20 cellular contexts compared by ENCODE assay signal in genomic region chr11:17259931-17260499, GRCh38. TPM values are rescaled to one million over a fixed set of nuclear protein-coding genes. Genes with fewer than 3 reads are reported as not detected.
A peak's percentile ranks its signal among the peaks of the same experiment; 100 is the strongest.
DNase-seq lines count a peak whose midpoint lies in the region; ATAC-seq, FAIRE-seq and TF ChIP-seq lines count a peak whose summit lies in the region.
"Had no signal": no experiment of that assay in that cellular context is flagged by ENCODE, and none has a peak within 500 bp of the region (broad histone marks: within the 10 kb centered on the region; RNA-seq: fewer than 3 reads in every experiment).

No MANE protein-coding gene starts in this region.

- CTCF ChIA-PET in HepG2 (lab: Yijun Ruan, JAX; ENCODE audit: low intra/inter-chr PET ratio, low total read pairs) (no interaction called here), K562 (lab: Yijun Ruan, JAX; ENCODE audit: low intra/inter-chr PET ratio) (no interaction called here)

- intact Hi-C loops in HepG2 (cut with micrococcal nuclease; ENCODE audit: unreplicated experiment) (no loop called here), right lobe of liver (cut with DNase I) (no loop called here), K562 (cut with micrococcal nuclease) (no loop called here), heart right ventricle (cut with DNase I) (no loop called here)

- no peak for DNase-seq in HepG2 (ENCODE audit: low spot score)
- DNase-seq in right lobe of liver = no peak
- DNase-seq in K562 (ENCODE audit: extremely low read depth in 1 of 4, low spot score in 3 of 4) = peak; percentile 30 to 55 (median 42)
- peak; percentile 49 for DNase-seq in fibroblast of pulmonary artery (ENCODE audit: low read depth)
- DNase-seq in heart right ventricle = no peak
- DNase-seq in NCI-H146 (lab: John Stamatoyannopoulos, UW) = no peak
- DNase-seq: C1 segment of cervical spinal cord, DND-41, MV-4-11, NCI-H1417, NCI-H2029, NCI-H2171, NCI-H774 had no signal

- BruUV-seq in HepG2 (replicated peaks; lab: Mats Ljungman, UMichigan) = no TSS peak
- BruUV-seq in K562 (replicated peaks; lab: Mats Ljungman, UMichigan) = no TSS peak

- no peak for TF ChIP-seq RAD21 in HepG2 (CRISPR knock-in tag; IDR thresholded peaks at IDR 0.05)
- no peak for TF ChIP-seq RAD21 in K562 (CRISPR knock-in tag; conservative IDR thresholded peaks at IDR 0.05 in 1 of 2, IDR thresholded peaks at IDR 0.05 in 1 of 2)

- TF ChIP-seq EP300 in HepG2 (IDR thresholded peaks at IDR 0.05; ENCODE audit: low read depth in 2 of 2, low read length in 2 of 2) (no peak), HepG2 (CRISPR knock-in tag; IDR thresholded peaks at IDR 0.05; ENCODE audit: borderline replicate concordance) (no peak), K562 (IDR thresholded peaks at IDR 0.05; ENCODE audit: low read length) (no peak)

- ATAC-seq in HepG2 (no peak), right lobe of liver (no peak), K562 (peak; percentile 43), HG03354 (IDR thresholded peaks at IDR 0.05; ENCODE audit: poor library complexity, severe bottlenecking, unreplicated experiment) (no peak), GM18873 (IDR thresholded peaks at IDR 0.05; ENCODE audit: low FRiP score, unreplicated experiment) (no peak), heart right ventricle (no peak)
- ATAC-seq: GM12878 had no signal

- H3K4me3 ChIP-seq in HepG2 (replicated peaks in 1 of 3; ENCODE audit: insufficient read depth in 1 of 3, low read depth in 2 of 3, low read length in 3 of 3) = no peak overlapping the region
- no peak overlapping the region for H3K4me3 ChIP-seq in right lobe of liver
- no peak overlapping the region for H3K4me3 ChIP-seq in K562
- no peak overlapping the region for H3K4me3 ChIP-seq in fibroblast of pulmonary artery (replicated peaks; ENCODE audit: low read depth, low read length)
- no peak overlapping the region for H3K4me3 ChIP-seq in heart right ventricle
- H3K4me3 ChIP-seq: GM12878 had no signal

- no peak overlapping the region for H3K9ac ChIP-seq in HepG2 (ENCODE audit: insufficient read depth, low read depth, low read length)
- H3K9ac ChIP-seq in K562 (ENCODE audit: insufficient read depth in 1 of 2, low read depth in 2 of 2, low read length in 2 of 2) = no peak overlapping the region

- no peaks in the 10 kb centered on the region; a peak in 1 of 5 replicates for H3K27me3 ChIP-seq in HepG2 (ENCODE audit: control insufficient read depth in 1 of 2, insufficient read depth in 2 of 2, low read length in 2 of 2)
- H3K27me3 ChIP-seq in right lobe of liver = no peaks in the 10 kb centered on the region
- H3K27me3 ChIP-seq in K562 (ENCODE audit: control insufficient read depth in 2 of 2, insufficient read depth in 2 of 2, low read length in 2 of 2) = no peaks in the 10 kb centered on the region
- no peaks in the 10 kb centered on the region for H3K27me3 ChIP-seq in heart right ventricle

- H3K36me3 ChIP-seq in HepG2 (replicated peaks in 1 of 2; ENCODE audit: control insufficient read depth in 1 of 2, insufficient read depth in 2 of 2, low read length in 2 of 2) (no peaks in the 10 kb centered on the region), right lobe of liver (no peaks in the 10 kb centered on the region), K562 (ENCODE audit: control insufficient read depth, insufficient read depth, low read length) (no peaks in the 10 kb centered on the region), heart right ventricle (no peaks in the 10 kb centered on the region)

- H3K9me3 ChIP-seq in HepG2 (ENCODE audit: low read length) = no peaks in the 10 kb centered on the region
- no peaks in the 10 kb centered on the region for H3K9me3 ChIP-seq in right lobe of liver
- no peaks in the 10 kb centered on the region for H3K9me3 ChIP-seq in K562 (replicated peaks; ENCODE audit: control insufficient read depth, insufficient read depth, low read depth, low read length)
- H3K9me3 ChIP-seq in heart right ventricle = no peaks in the 10 kb centered on the region

- TF ChIP-seq POLR2A in HepG2 (IDR thresholded peaks at IDR 0.05; ENCODE audit: insufficient read depth in 1 of 2, low read depth in 2 of 2, low read length in 2 of 2) (no peak), right lobe of liver (IDR thresholded peaks at IDR 0.05) (no peak), K562 (conservative IDR thresholded peaks at IDR 0.05) (no peak)

- H4K20me1 ChIP-seq in HepG2 (ENCODE audit: insufficient read depth, low read length) (no peaks in the 10 kb centered on the region), K562 (replicated peaks; ENCODE audit: control insufficient read depth, insufficient read depth, low read length) (no peaks in the 10 kb centered on the region)

- TF ChIP-seq CTCF in HepG2 (CRISPR knock-in tag; IDR thresholded peaks at IDR 0.05) (no peak), right lobe of liver (IDR thresholded peaks at IDR 0.05) (no peak), K562 (IDR thresholded peaks at IDR 0.05 in 2 of 3, conservative IDR thresholded peaks at IDR 0.05 in 1 of 3; ENCODE audit: insufficient read depth in 2 of 3, low read depth in 1 of 3, low read length in 3 of 3) (no peak), fibroblast of pulmonary artery (IDR thresholded peaks at IDR 0.05; ENCODE audit: low read length, missing control alignments) (no peak), heart right ventricle (IDR thresholded peaks at IDR 0.05) (no peak)

- H3K27ac ChIP-seq in HepG2 (ENCODE audit: extremely low read length, insufficient read depth, low read length) (no peak overlapping the region), right lobe of liver (no peak overlapping the region), K562 (ENCODE audit: extremely low read depth, low read depth, low read length) (no peak overlapping the region), heart right ventricle (no peak overlapping the region)
- H3K27ac ChIP-seq: HL-60 had no signal

- H3K4me1 ChIP-seq in HepG2 (ENCODE audit: insufficient read depth, low read length) (peaks cover 23% of the 10 kb centered on the region), right lobe of liver (no peaks in the 10 kb centered on the region), K562 (replicated peaks in 1 of 2; ENCODE audit: control insufficient read depth in 2 of 2, insufficient read depth in 2 of 2, low read length in 2 of 2) (peaks cover 8 to 16% of the 10 kb centered on the region in 2 experiments), heart right ventricle (no peaks in the 10 kb centered on the region)

- H2AFZ ChIP-seq in HepG2 (ENCODE audit: low read length) = no peak overlapping the region
- peak overlapping the region; percentile 49 for H2AFZ ChIP-seq in K562 (ENCODE audit: low read depth, low read length)

- POLR2A ChIA-PET in HepG2 (lab: Yijun Ruan, JAX) = no interaction called here
- POLR2A ChIA-PET in K562 (lab: Yijun Ruan, JAX) = interaction anchor here (0.9 kb wide), 1 partner anchor 15 kb away, joined by 3 read pairs; no protein-coding TSS in a partner anchor

- no peaks in the 10 kb centered on the region for H3K79me2 ChIP-seq in HepG2 (ENCODE audit: insufficient read depth, low read length)
- no peaks in the 10 kb centered on the region for H3K79me2 ChIP-seq in K562 (ENCODE audit: control insufficient read depth, insufficient read depth, low read length)

- no peak for FAIRE-seq in HepG2 (lab: Jason Lieb, UNC)
- no peak for FAIRE-seq in K562 (lab: Jason Lieb, UNC)
- FAIRE-seq: A204.1, G401.6, GM12878, HTR-8/SVneo had no signal

- H3K4me2 ChIP-seq in HepG2 (ENCODE audit: low read depth, low read length) = no peak overlapping the region
- no peak overlapping the region for H3K4me2 ChIP-seq in K562 (ENCODE audit: insufficient read depth, low read length)

- no peaks in the 10 kb centered on the region for H3K9me1 ChIP-seq in K562 (ENCODE audit: control insufficient read depth, insufficient read depth, low read length)

- in situ Hi-C loops in HepG2 (cut with HindIII; ENCODE audit: extremely low pct_ligation_motif_present, low pct_unique_long_range_greater_than_20kb) = loop anchor here (25.0 kb wide), 1 partner anchor 148 kb away; no protein-coding TSS in a partner anchor
- in situ Hi-C loops in K562 (cut with MboI) = no loop called here

RNA-seq across cellular contexts. Expression of gene NUCB2, which starts 16.5 kb away (rescaled TPM):
- total RNA-seq in HepG2 (2016; rRNA removed; fragmentation: Illumina TruSeq; extraction: Trizol) = 51.7 and 82.4 TPM in 2 replicates
- total RNA-seq in HepG2 (2016; cell fraction: cytosol; rRNA removed; fragmentation: Illumina TruSeq; extraction: Trizol; ENCODE audit: low read depth) = 12.8 and 18.2 TPM in 2 replicates
- 53.2 and 84.3 TPM in 2 replicates for total RNA-seq in HepG2 (2016; cell fraction: insoluble cytoplasmic fraction; rRNA removed; fragmentation: Illumina TruSeq; extraction: Trizol)
- 22.0 and 25.9 TPM in 2 replicates for total RNA-seq in HepG2 (2016; cell fraction: membrane; rRNA removed; fragmentation: Illumina TruSeq; extraction: Trizol)
- total RNA-seq in HepG2 (2016; cell fraction: nucleus; rRNA removed; fragmentation: Illumina TruSeq; extraction: Trizol) = 61.4 and 67.1 TPM in 2 replicates
- 28.1 and 54.2 TPM in 2 replicates for polyA plus RNA-seq in HepG2 (2011; rRNA removed)
- 16.3 and 21.6 TPM in 2 replicates for polyA plus RNA-seq in HepG2 (2011; cell fraction: cytosol; rRNA removed)
- 5.9 and 6.4 TPM in 2 replicates for polyA plus RNA-seq in HepG2 (2011; cell fraction: nucleus; rRNA removed)
- polyA plus RNA-seq in HepG2 (2012) = 41.1 and 53.2 TPM in 2 replicates
- polyA plus RNA-seq in HepG2 (2016; cell fraction: cytosol; fragmentation: Illumina TruSeq; extraction: Trizol; ENCODE audit: low read depth) = 15.9 and 16.0 TPM in 2 replicates
- polyA plus RNA-seq in HepG2 (2016; cell fraction: insoluble cytoplasmic fraction; fragmentation: Illumina TruSeq; extraction: Trizol; ENCODE audit: low read depth) = 52.8 and 57.8 TPM in 2 replicates
- 14.5 and 18.2 TPM in 2 replicates for polyA plus RNA-seq in HepG2 (2016; cell fraction: membrane; fragmentation: Illumina TruSeq; extraction: Trizol; ENCODE audit: low read depth)
- polyA plus RNA-seq in HepG2 (2016; cell fraction: nucleus; fragmentation: Illumina TruSeq; extraction: Trizol; ENCODE audit: insufficient read depth, low read depth) = 83.7 and 90.3 TPM in 2 replicates
- 10.2 and 12.9 TPM in 2 replicates for polyA minus RNA-seq in HepG2 (2011; rRNA and poly(A)+ RNA removed; ENCODE audit: low replicate concordance)
- polyA minus RNA-seq in HepG2 (2011; cell fraction: cytosol; rRNA and poly(A)+ RNA removed) = 21.3 and 25.6 TPM in 2 replicates
- polyA minus RNA-seq in HepG2 (2011; cell fraction: nucleus; rRNA and poly(A)+ RNA removed) = 18.9 and 21.6 TPM in 2 replicates
- total RNA-seq in right lobe of liver = 100 to 1,000 TPM in 2 of 6 experiments, 10 to 100 TPM in 4; 34.7 to 131 (median 60.9) TPM
- 43.4 and 81.9 TPM in 2 replicates for total RNA-seq in K562 (2011; cell fraction: chromatin; rRNA removed; ENCODE audit: low replicate concordance)
- total RNA-seq in K562 (2011; cell fraction: nucleolus; rRNA removed) = 34.2 and 38.8 TPM in 2 replicates
- 63.2 and 69.8 TPM in 2 replicates for total RNA-seq in K562 (2011; cell fraction: nucleoplasm; rRNA removed)
- 47.0 and 54.0 TPM in 2 replicates for total RNA-seq in K562 (2014; rRNA removed)
- 67.3 and 81.6 TPM in 2 replicates for total RNA-seq in K562 (2014; rRNA removed; fragmentation: Illumina TruSeq; extraction: Trizol)
- 97.3 and 108 TPM in 2 replicates for total RNA-seq in K562 (2015; rRNA removed; fragmentation: Illumina TruSeq; extraction: Trizol)
- 55.6 and 62.0 TPM in 2 replicates for total RNA-seq in K562 (2021)
- polyA plus RNA-seq in K562 (2011; rRNA removed) = 72.7 and 92.4 TPM in 2 replicates
- polyA plus RNA-seq in K562 (2011; cell fraction: cytosol; rRNA removed) = 14.4 and 28.2 TPM in 2 replicates
- 12.1 and 24.6 TPM in 2 replicates for polyA plus RNA-seq in K562 (2011; cell fraction: nucleus; rRNA removed)
- 82.3 and 211 TPM in 2 replicates for polyA plus RNA-seq in K562 (2012)
- polyA plus RNA-seq in K562 (2014; fragmentation: Illumina TruSeq; extraction: Trizol) = 66.1 and 84.6 TPM in 2 replicates
- polyA plus RNA-seq in K562 (2014; fragmentation: Nextera tagmentation; extraction: Ambion mirVana) = 10 to 100 TPM; 89.0 to 95.5 TPM
- polyA plus RNA-seq in K562 (2014; rRNA removed) = 65.8 and 74.1 TPM in 2 replicates
- polyA minus RNA-seq in K562 (2011; rRNA and poly(A)+ RNA removed) = 115 and 117 TPM in 2 replicates
- 26.1 and 26.2 TPM in 2 replicates for polyA minus RNA-seq in K562 (2011; cell fraction: cytosol; rRNA and poly(A)+ RNA removed)
- 15.2 and 25.1 TPM in 2 replicates for polyA minus RNA-seq in K562 (2011; cell fraction: nucleus; rRNA and poly(A)+ RNA removed)
- total RNA-seq in heart right ventricle = 100 to 1,000 TPM in 5 of 10 donors, 10 to 100 TPM in 5; 78.8 to 175 (median 99.8) TPM
- 100 to 1,000 TPM; 139 to 156 TPM for polyA plus RNA-seq in heart right ventricle

RNA-seq across cellular contexts. Expression of gene PIK3C2A, which starts 52.2 kb away (rescaled TPM):
- total RNA-seq in HepG2 (2016; rRNA removed; fragmentation: Illumina TruSeq; extraction: Trizol) (49.9 and 117 TPM in 2 replicates), right lobe of liver (10 to 100 TPM; 20.3 to 36.4 (median 28.1) TPM), K562 (2014; rRNA removed) (10.7 and 11.1 TPM in 2 replicates), K562 (2014; rRNA removed; fragmentation: Illumina TruSeq; extraction: Trizol) (23.7 and 29.9 TPM in 2 replicates), K562 (2015; rRNA removed; fragmentation: Illumina TruSeq; extraction: Trizol) (22.8 and 23.6 TPM in 2 replicates), K562 (2021) (19.0 and 19.6 TPM in 2 replicates), heart right ventricle (10 to 100 TPM; 29.9 to 43.7 (median 32.7) TPM)
- total RNA-seq in HepG2 (2016; cell fraction: cytosol; rRNA removed; fragmentation: Illumina TruSeq; extraction: Trizol; ENCODE audit: low read depth) = 14.2 and 20.8 TPM in 2 replicates
- total RNA-seq in HepG2 (2016; cell fraction: insoluble cytoplasmic fraction; rRNA removed; fragmentation: Illumina TruSeq; extraction: Trizol) = 44.6 and 112 TPM in 2 replicates
- 33.1 and 34.1 TPM in 2 replicates for total RNA-seq in HepG2 (2016; cell fraction: membrane; rRNA removed; fragmentation: Illumina TruSeq; extraction: Trizol)
- total RNA-seq in HepG2 (2016; cell fraction: nucleus; rRNA removed; fragmentation: Illumina TruSeq; extraction: Trizol) = 62.5 and 71.3 TPM in 2 replicates
- polyA plus RNA-seq in HepG2 (2011; rRNA removed) (21.0 and 27.5 TPM in 2 replicates), K562 (2011; rRNA removed) (24.9 and 25.2 TPM in 2 replicates), K562 (2014; fragmentation: Illumina TruSeq; extraction: Trizol) (12.5 and 15.6 TPM in 2 replicates), K562 (2014; fragmentation: Nextera tagmentation; extraction: Ambion mirVana) (1 to 10 TPM; 3.1 to 4.1 TPM), K562 (2014; rRNA removed) (8.0 and 8.1 TPM in 2 replicates), heart right ventricle (10 to 100 TPM in 1 of 2 donors, 1 to 10 TPM in 1; 6.7 to 17.9 TPM)
- polyA plus RNA-seq in HepG2 (2011; cell fraction: cytosol; rRNA removed) = 8.7 and 15.7 TPM in 2 replicates
- 20.6 and 32.7 TPM in 2 replicates for polyA plus RNA-seq in HepG2 (2011; cell fraction: nucleus; rRNA removed)
- 24.1 and 25.2 TPM in 2 replicates for polyA plus RNA-seq in HepG2 (2012)
- 0.94 and 1.3 TPM in 2 replicates for polyA plus RNA-seq in HepG2 (2016; cell fraction: cytosol; fragmentation: Illumina TruSeq; extraction: Trizol; ENCODE audit: low read depth)
- 34.8 and 40.4 TPM in 2 replicates for polyA plus RNA-seq in HepG2 (2016; cell fraction: insoluble cytoplasmic fraction; fragmentation: Illumina TruSeq; extraction: Trizol; ENCODE audit: low read depth)
- polyA plus RNA-seq in HepG2 (2016; cell fraction: membrane; fragmentation: Illumina TruSeq; extraction: Trizol; ENCODE audit: low read depth) = 2.3 and 3.5 TPM in 2 replicates
- polyA plus RNA-seq in HepG2 (2016; cell fraction: nucleus; fragmentation: Illumina TruSeq; extraction: Trizol; ENCODE audit: insufficient read depth, low read depth) = 36.1 and 36.9 TPM in 2 replicates
- polyA minus RNA-seq in HepG2 (2011; rRNA and poly(A)+ RNA removed; ENCODE audit: low replicate concordance) = 12.0 and 20.1 TPM in 2 replicates
- polyA minus RNA-seq in HepG2 (2011; cell fraction: cytosol; rRNA and poly(A)+ RNA removed) = 33.6 and 37.3 TPM in 2 replicates
- 83.9 and 93.4 TPM in 2 replicates for polyA minus RNA-seq in HepG2 (2011; cell fraction: nucleus; rRNA and poly(A)+ RNA removed)
- total RNA-seq in K562 (2011; cell fraction: chromatin; rRNA removed; ENCODE audit: low replicate concordance) = 28.0 and 175 TPM in 2 replicates
- 9.2 and 13.8 TPM in 2 replicates for total RNA-seq in K562 (2011; cell fraction: nucleolus; rRNA removed)
- total RNA-seq in K562 (2011; cell fraction: nucleoplasm; rRNA removed) = 26.8 and 30.8 TPM in 2 replicates
- 3.6 and 9.7 TPM in 2 replicates for polyA plus RNA-seq in K562 (2011; cell fraction: cytosol; rRNA removed)
- 9.5 and 18.1 TPM in 2 replicates for polyA plus RNA-seq in K562 (2011; cell fraction: nucleus; rRNA removed)
- 9.8 and 10.4 TPM in 2 replicates for polyA plus RNA-seq in K562 (2012)
- 61.7 and 92.1 TPM in 2 replicates for polyA minus RNA-seq in K562 (2011; rRNA and poly(A)+ RNA removed)
- polyA minus RNA-seq in K562 (2011; cell fraction: cytosol; rRNA and poly(A)+ RNA removed) = 12.8 and 14.2 TPM in 2 replicates
- polyA minus RNA-seq in K562 (2011; cell fraction: nucleus; rRNA and poly(A)+ RNA removed) = 19.3 and 38.9 TPM in 2 replicates

Comparison
In these comparisons a context has a peak if more than half of its experiments do, and no peak if none do; other contexts are left out.
1. DNase-seq: peak in K562 (4 of 4) and fibroblast of pulmonary artery (single experiment); none in HepG2 (single experiment), right lobe of liver (0 of 3), heart right ventricle (0 of 2) and NCI-H146 (single experiment).
2. Of the 241 proteins assayed by ChIP-seq in both HepG2 and K562: peak only in HepG2: none; only in K562: CEBPG, CREM, EHMT2, MTA3, NCOA1, SRF and 1 more; in both: none; in neither: 230; mixed calls (peak in some experiments, not most) for 4.